ENCODE assay signal across 17 cellular contexts in genomic region chr11:111980062-111980461, GRCh38. TPM values are rescaled to one million over a fixed set of nuclear protein-coding genes. Genes with fewer than 3 reads are reported as not detected.
DNase-seq lines count a peak whose midpoint lies in the region; TF ChIP-seq lines count a peak whose summit lies in the region.
"Had no signal": no experiment of that assay in that cellular context is flagged by ENCODE, and none has a peak within 500 bp of the region (broad histone marks: within the 10 kb centered on the region; RNA-seq: fewer than 3 reads in every experiment).

No MANE protein-coding gene starts in this region.

- DNase-seq in dorsolateral prefrontal cortex (no peak), neural progenitor cell (ENCODE audit: low spot score) (no peak), transverse colon (no peak), progenitor cell of endocrine pancreas (ENCODE audit: low spot score, unreplicated experiment) (no peak), type B pancreatic cell (ENCODE audit: extremely low spot score, unreplicated experiment) (no peak)
- DNase-seq in activated naive CD4-positive, alpha-beta T cell treated with anti-CD3 and anti-CD28 coated beads, Interleukin-2, amount 50 U/mL, for 16 hours, result no peak
- DNase-seq: ACHN; GM23248; NCI-H1105; NCI-H1694; NCI-H2107; NCI-H510A; NCI-H748 treated with DMSO at 0.1 percent for 48 hours; NK-92 treated with Interleukin-12 subunit alpha and Interleukin-12 subunit beta, amount 100 ng/mL, for 24 hours; Right ventricle myocardium superior had no signal

- no peak for TF ChIP-seq POLR2A in transverse colon (IDR thresholded peaks at IDR 0.05)

- peak overlapping the region in 56 of 59 donors; percentile 82 to 99 (median 98) for H3K27ac ChIP-seq in dorsolateral prefrontal cortex
- no peak overlapping the region for H3K27ac ChIP-seq in neural progenitor cell
- peak overlapping the region; percentile 73 to 95 (median 88) for H3K27ac ChIP-seq in transverse colon

- TF ChIP-seq EP300 in transverse colon (IDR thresholded peaks at IDR 0.05; ENCODE audit: low read depth), result no peak

- H3K79me2 ChIP-seq in neural progenitor cell (ENCODE audit: low read depth), result no peaks in the 10 kb centered on the region

- H3K27ac Mint-ChIP-seq in brain, result peak overlapping the region in 3 of 5 experiments; percentile 25 to 95 (median 94)
- peak overlapping the region; percentile 81 for H3K27ac Mint-ChIP-seq in neural progenitor cell
- H3K27ac Mint-ChIP-seq in progenitor cell of endocrine pancreas, result no peak overlapping the region
- no peak overlapping the region for H3K27ac Mint-ChIP-seq in type B pancreatic cell

- peaks cover 62% of the 10 kb centered on the region for H3F3A ChIP-seq in neural progenitor cell (ENCODE audit: low read depth)

- peaks cover 6% of the 10 kb centered on the region for H3K36me3 Mint-ChIP-seq in brain
- peaks cover 6% of the 10 kb centered on the region for H3K36me3 Mint-ChIP-seq in neural progenitor cell
- no peaks in the 10 kb centered on the region for H3K36me3 Mint-ChIP-seq in progenitor cell of endocrine pancreas (ENCODE audit: insufficient read depth)
- no peaks in the 10 kb centered on the region for H3K36me3 Mint-ChIP-seq in type B pancreatic cell

- in situ Hi-C loops in transverse colon (cut with MboI; ENCODE audit: low pct_ligation_motif_present in 1 of 4, low pct_unique_long_range_greater_than_20kb in 1 of 4, low sequenced_read_pairs in 3 of 4), result loop anchor here in 3 of 4 donors (10.0 kb wide), 2 partner anchors 45 to 55 kb away; partner anchors contain the start of gene DIXDC1 (in 1 of the 3)

- H3K9me3 ChIP-seq in neural progenitor cell (ENCODE audit: low read depth), result no peaks in the 10 kb centered on the region
- H3K9me3 ChIP-seq in transverse colon, result no peaks in the 10 kb centered on the region
- H3K9me3 ChIP-seq: HAP-1 had no signal

- H3K4me3 ChIP-seq in dorsolateral prefrontal cortex (peak overlapping the region in 31 of 59 donors; percentile 2 to 93 (median 87)), neural progenitor cell (no peak overlapping the region), transverse colon (no peak overlapping the region)
- H3K4me3 ChIP-seq: GM23248, HAP-1 had no signal

- H3K27me3 Mint-ChIP-seq in brain (peaks cover 6% of the 10 kb centered on the region), neural progenitor cell (ENCODE audit: insufficient read depth, low read depth) (peaks cover 2% of the 10 kb centered on the region), progenitor cell of endocrine pancreas (peaks cover 19% of the 10 kb centered on the region), type B pancreatic cell (peaks cover 4% of the 10 kb centered on the region)

- H3K9ac ChIP-seq in neural progenitor cell, result no peak overlapping the region

- peak overlapping the region in 3 of 5 experiments; percentile 16 to 69 (median 65) for H3K4me3 Mint-ChIP-seq in brain
- peak overlapping the region; percentile 56 for H3K4me3 Mint-ChIP-seq in neural progenitor cell
- no peak overlapping the region for H3K4me3 Mint-ChIP-seq in progenitor cell of endocrine pancreas (ENCODE audit: low read depth)
- H3K4me3 Mint-ChIP-seq in type B pancreatic cell, result no peak overlapping the region

- no peak for TF ChIP-seq CTCF in brain (conservative IDR thresholded peaks at IDR 0.05)
- TF ChIP-seq CTCF in dorsolateral prefrontal cortex (IDR thresholded peaks at IDR 0.05 in 54 of 56, conservative IDR thresholded peaks at IDR 0.05 in 2 of 56; ENCODE audit: low read depth in 1 of 56, partially characterized antibody in 56 of 56), result no peak
- TF ChIP-seq CTCF in neural progenitor cell (IDR thresholded peaks at IDR 0.05), result no peak
- TF ChIP-seq CTCF in transverse colon (IDR thresholded peaks at IDR 0.05), result no peak
- TF ChIP-seq CTCF in progenitor cell of endocrine pancreas (IDR thresholded peaks at IDR 0.05; ENCODE audit: unreplicated experiment), result no peak
- no peak for TF ChIP-seq CTCF in type B pancreatic cell (conservative IDR thresholded peaks at IDR 0.05)

- H3K4me1 Mint-ChIP-seq in brain (peaks cover 65% of the 10 kb centered on the region), neural progenitor cell (peaks cover 74% of the 10 kb centered on the region), progenitor cell of endocrine pancreas (ENCODE audit: low read depth) (peaks cover 34% of the 10 kb centered on the region), type B pancreatic cell (ENCODE audit: unreplicated experiment) (peaks cover 36% of the 10 kb centered on the region)

- H3K4me1 ChIP-seq in neural progenitor cell (peaks cover 57% of the 10 kb centered on the region), transverse colon (peaks cover 8 to 77% (median 41%) of the 10 kb centered on the region in 4 donors)

- H3K36me3 ChIP-seq in neural progenitor cell, result no peaks in the 10 kb centered on the region
- H3K36me3 ChIP-seq in transverse colon, result peaks cover 0 to 3% (median 0%) of the 10 kb centered on the region in 4 donors
- H3K36me3 ChIP-seq: HAP-1 had no signal

- no peak overlapping the region for H3K4me2 ChIP-seq in neural progenitor cell

- H3K9me3 Mint-ChIP-seq in brain, result no peaks in the 10 kb centered on the region
- H3K9me3 Mint-ChIP-seq in neural progenitor cell, result no peaks in the 10 kb centered on the region
- H3K9me3 Mint-ChIP-seq in progenitor cell of endocrine pancreas (ENCODE audit: low read depth), result no peaks in the 10 kb centered on the region
- no peaks in the 10 kb centered on the region for H3K9me3 Mint-ChIP-seq in type B pancreatic cell

- 83 to 91% methylated on average over 3 of the region's 3 CpGs for WGBS in transverse colon (ENCODE audit: low coverage in 1 of 2), 2 donors

- H3K27me3 ChIP-seq in dorsolateral prefrontal cortex (no peaks in the 10 kb centered on the region), neural progenitor cell (no peaks in the 10 kb centered on the region), transverse colon (no peaks in the 10 kb centered on the region)

- H4K20me1 ChIP-seq in neural progenitor cell (ENCODE audit: low read depth), result no peaks in the 10 kb centered on the region

- intact Hi-C loops in dorsolateral prefrontal cortex (cut with DNase I) (no loop called here), transverse colon (cut with DNase I; ENCODE audit: low total_unique reads) (no loop called here)

- H2AFZ ChIP-seq in neural progenitor cell (replicated peaks), result no peak overlapping the region
- H2AFZ ChIP-seq: GM23248 had no signal

RNA-seq across cellular contexts. Expression of gene DIXDC1, which starts 42.9 kb away (rescaled TPM):
- polyA plus RNA-seq in brain (ENCODE audit: insufficient read depth, low read depth, low replicate concordance), result 13.6 TPM
- 10 to 100 TPM; 32.0 to 84.9 (median 55.1) TPM for total RNA-seq in dorsolateral prefrontal cortex
- total RNA-seq in neural progenitor cell (ENCODE audit: low replicate concordance), result 23.6 and 25.2 TPM in 2 replicates
- total RNA-seq in transverse colon, result 100 to 1,000 TPM in 1 of 4 donors, 10 to 100 TPM in 3; 21.8 to 115 (median 35.0) TPM
- total RNA-seq in progenitor cell of endocrine pancreas, result 23.5 and 25.0 TPM in 2 replicates
- total RNA-seq in type B pancreatic cell (ENCODE audit: low replicate concordance), result 4.8 and 22.0 TPM in 2 replicates

RNA-seq across cellular contexts. Expression of gene DLAT, which starts 45.1 kb away (rescaled TPM):
- 26.8 TPM for polyA plus RNA-seq in brain (ENCODE audit: insufficient read depth, low read depth, low replicate concordance)
- total RNA-seq in dorsolateral prefrontal cortex, result 10 to 100 TPM; 19.8 to 50.8 (median 37.3) TPM
- 48.2 and 55.7 TPM in 2 replicates for total RNA-seq in neural progenitor cell (ENCODE audit: low replicate concordance)
- total RNA-seq in transverse colon, result 10 to 100 TPM; 20.2 to 40.3 (median 23.8) TPM
- 36.7 and 38.7 TPM in 2 replicates for total RNA-seq in progenitor cell of endocrine pancreas
- total RNA-seq in type B pancreatic cell (ENCODE audit: low replicate concordance), result 43.8 and 46.8 TPM in 2 replicates

Comparison
In these comparisons a context has a peak if more than half of its experiments do, and no peak if none do; other contexts are left out.
1. H3K27ac Mint-ChIP-seq: peak in brain (3 of 5) and neural progenitor cell (single experiment); none in progenitor cell of endocrine pancreas (single experiment) and type B pancreatic cell (single experiment).
2. H3K4me3 Mint-ChIP-seq: peak in brain (3 of 5) and neural progenitor cell (single experiment); none in progenitor cell of endocrine pancreas (single experiment) and type B pancreatic cell (single experiment).
3. H3K4me3 ChIP-seq: peak in dorsolateral prefrontal cortex (31 of 59); none in neural progenitor cell (single experiment) and transverse colon (0 of 4).